1 cellular context compared by ENCODE assay signal in the genomic region with DNA sequence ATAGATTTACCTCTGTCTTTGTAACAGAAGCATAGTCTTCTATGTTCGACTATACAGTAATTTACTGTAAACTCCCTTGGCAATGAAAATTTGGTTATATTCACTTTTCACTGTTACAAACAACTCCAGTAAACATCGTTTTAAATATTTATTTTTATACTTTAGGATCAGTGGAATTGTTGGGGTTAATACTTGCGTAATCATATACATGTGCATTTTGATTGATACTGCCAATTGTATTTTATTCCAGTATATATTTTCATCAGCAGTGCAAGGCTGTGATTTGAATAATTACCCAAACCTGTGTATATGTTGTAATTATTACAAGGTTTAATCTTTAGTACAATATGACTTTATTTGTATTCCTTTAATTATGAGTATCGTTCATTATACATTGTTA.
TF ChIP-seq lines count a peak whose summit lies in the region.

No MANE protein-coding gene starts in this region.

TF ChIP-seq in SK-N-SH treated with all-trans-retinoic acid at 6 μM for 48 hours, 23 proteins besides CTCF, POLR2A, EP300 and RAD21 (continued from another document):
- TF ChIP-seq, protein P1, sequence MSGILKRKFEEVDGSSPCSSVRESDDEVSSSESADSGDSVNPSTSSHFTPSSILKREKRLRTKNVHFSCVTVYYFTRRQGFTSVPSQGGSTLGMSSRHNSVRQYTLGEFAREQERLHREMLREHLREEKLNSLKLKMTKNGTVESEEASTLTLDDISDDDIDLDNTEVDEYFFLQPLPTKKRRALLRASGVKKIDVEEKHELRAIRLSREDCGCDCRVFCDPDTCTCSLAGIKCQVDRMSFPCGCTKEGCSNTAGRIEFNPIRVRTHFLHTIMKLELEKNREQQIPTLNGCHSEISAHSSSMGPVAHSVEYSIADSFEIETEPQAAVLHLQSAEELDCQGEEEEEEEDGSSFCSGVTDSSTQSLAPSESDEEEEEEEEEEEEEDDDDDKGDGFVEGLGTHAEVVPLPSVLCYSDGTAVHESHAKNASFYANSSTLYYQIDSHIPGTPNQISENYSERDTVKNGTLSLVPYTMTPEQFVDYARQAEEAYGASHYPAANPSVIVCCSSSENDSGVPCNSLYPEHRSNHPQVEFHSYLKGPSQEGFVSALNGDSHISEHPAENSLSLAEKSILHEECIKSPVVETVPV (CRISPR knock-in tag; IDR thresholded peaks at IDR 0.05) = no peak
- TF ChIP-seq ARNTL (CRISPR knock-in tag; IDR thresholded peaks at IDR 0.05; ENCODE audit: borderline replicate concordance, low read depth) = no peak
- TF ChIP-seq SNAI2 (CRISPR knock-in tag; IDR thresholded peaks at IDR 0.05) = no peak
- no peak for TF ChIP-seq GLIS3 (CRISPR knock-in tag; IDR thresholded peaks at IDR 0.05)
- TF ChIP-seq ZNF8 (CRISPR knock-in tag; IDR thresholded peaks at IDR 0.05) = no peak
- TF ChIP-seq, protein P2, sequence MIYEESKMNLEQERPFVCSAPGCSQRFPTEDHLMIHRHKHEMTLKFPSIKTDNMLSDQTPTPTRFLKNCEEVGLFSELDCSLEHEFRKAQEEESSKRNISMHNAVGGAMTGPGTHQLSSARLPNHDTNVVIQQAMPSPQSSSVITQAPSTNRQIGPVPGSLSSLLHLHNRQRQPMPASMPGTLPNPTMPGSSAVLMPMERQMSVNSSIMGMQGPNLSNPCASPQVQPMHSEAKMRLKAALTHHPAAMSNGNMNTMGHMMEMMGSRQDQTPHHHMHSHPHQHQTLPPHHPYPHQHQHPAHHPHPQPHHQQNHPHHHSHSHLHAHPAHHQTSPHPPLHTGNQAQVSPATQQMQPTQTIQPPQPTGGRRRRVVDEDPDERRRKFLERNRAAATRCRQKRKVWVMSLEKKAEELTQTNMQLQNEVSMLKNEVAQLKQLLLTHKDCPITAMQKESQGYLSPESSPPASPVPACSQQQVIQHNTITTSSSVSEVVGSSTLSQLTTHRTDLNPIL (CRISPR knock-in tag; IDR thresholded peaks at IDR 0.05; ENCODE audit: low read depth) = no peak
- TF ChIP-seq ZNF565 (CRISPR knock-in tag; conservative IDR thresholded peaks at IDR 0.05; ENCODE audit: low read depth) = no peak
- no peak for TF ChIP-seq ZFP3 (CRISPR knock-in tag; IDR thresholded peaks at IDR 0.05)
- TF ChIP-seq ZFP30 (CRISPR knock-in tag; IDR thresholded peaks at IDR 0.05) = no peak
